Comparison of ENCODE assay signal across 8 cellular contexts in the genomic region with DNA sequence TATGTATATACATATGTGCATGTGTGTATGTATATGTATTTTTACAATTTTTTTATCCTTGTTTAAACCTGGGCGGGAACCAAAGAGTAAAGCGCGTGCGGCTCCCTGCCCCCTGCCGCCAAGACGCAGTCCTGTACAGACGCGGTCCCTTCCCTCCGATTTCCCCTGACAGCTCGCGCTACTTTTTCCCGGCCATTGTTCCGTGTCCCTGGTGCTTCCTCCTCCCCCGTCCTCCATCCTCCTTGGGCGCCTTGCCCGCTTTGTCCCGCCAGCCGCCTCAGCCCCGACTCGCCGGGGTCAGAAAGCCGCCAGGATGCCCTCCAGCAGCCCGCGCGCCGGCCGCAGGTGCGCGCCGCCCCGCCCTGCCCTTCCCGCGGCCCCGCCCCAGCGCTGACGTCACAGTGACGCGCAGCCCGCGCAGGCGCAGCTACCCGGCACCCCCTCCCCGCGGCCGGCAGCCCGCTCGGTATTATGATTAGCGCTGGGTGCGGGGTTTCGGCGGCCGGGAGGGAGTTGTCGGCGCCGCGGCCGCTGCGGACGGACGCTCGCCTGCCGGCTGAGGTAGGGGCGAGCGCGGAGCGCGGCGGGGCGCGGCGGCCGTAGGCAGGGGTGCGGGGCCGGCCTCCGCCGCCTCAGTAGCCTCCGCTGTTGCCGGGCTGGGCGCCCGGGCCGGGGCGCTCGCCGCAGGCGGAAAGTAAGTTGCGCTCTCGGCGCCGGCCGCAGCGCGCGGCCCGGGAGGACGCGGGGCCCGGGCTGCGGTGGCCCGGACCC. TPM values are rescaled to one million over a fixed set of nuclear protein-coding genes. Genes with fewer than 3 reads are reported as not detected.
DNase-seq lines count a peak whose midpoint lies in the region; ATAC-seq and TF ChIP-seq lines count a peak whose summit lies in the region.

A gene with protein sequence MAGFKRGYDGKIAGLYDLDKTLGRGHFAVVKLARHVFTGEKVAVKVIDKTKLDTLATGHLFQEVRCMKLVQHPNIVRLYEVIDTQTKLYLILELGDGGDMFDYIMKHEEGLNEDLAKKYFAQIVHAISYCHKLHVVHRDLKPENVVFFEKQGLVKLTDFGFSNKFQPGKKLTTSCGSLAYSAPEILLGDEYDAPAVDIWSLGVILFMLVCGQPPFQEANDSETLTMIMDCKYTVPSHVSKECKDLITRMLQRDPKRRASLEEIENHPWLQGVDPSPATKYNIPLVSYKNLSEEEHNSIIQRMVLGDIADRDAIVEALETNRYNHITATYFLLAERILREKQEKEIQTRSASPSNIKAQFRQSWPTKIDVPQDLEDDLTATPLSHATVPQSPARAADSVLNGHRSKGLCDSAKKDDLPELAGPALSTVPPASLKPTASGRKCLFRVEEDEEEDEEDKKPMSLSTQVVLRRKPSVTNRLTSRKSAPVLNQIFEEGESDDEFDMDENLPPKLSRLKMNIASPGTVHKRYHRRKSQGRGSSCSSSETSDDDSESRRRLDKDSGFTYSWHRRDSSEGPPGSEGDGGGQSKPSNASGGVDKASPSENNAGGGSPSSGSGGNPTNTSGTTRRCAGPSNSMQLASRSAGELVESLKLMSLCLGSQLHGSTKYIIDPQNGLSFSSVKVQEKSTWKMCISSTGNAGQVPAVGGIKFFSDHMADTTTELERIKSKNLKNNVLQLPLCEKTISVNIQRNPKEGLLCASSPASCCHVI (plus strand): TSS at position 426 of the 771 bp plus-strand sequence. CDS start 16,664 bp downstream, outside the sequence.

- H3K27me3 Mint-ChIP-seq in nephron progenitor cell (ENCODE audit: low read depth, poor library complexity) = peaks cover 50% of the 10 kb centered on the region
- no peaks in the 10 kb centered on the region for H3K27me3 Mint-ChIP-seq in stimulated activated naive CD8-positive, alpha-beta T cell treated with anti-CD3 and anti-CD28 coated beads, Interleukin-15, amount 100 ng/mL, for 72 hours

- DNase-seq in DMS114 treated with DMSO at 0.1 percent for 48 hours (lab: John Stamatoyannopoulos, UW; ENCODE audit: unreplicated experiment) (peak; percentile 53), HUDEP-2 (lab: John Stamatoyannopoulos, UW; ENCODE audit: unreplicated experiment in 76 of 76) (peak in 71 of 76 experiments; percentile 6 to 88 (median 65)), RWPE1 (ENCODE audit: low spot score) (peak; percentile 91), fibroblast of the aortic adventitia (ENCODE audit: low read depth) (peak; percentile 61), nephron progenitor cell (peak; percentile 97)
- peak; percentile 87 for DNase-seq in activated T-helper 9 cell treated with anti-CD3 and anti-CD28 coated beads, Interleukin-2, amount 50 U/mL, for 16 hours (ENCODE audit: low read depth)
- DNase-seq in stimulated activated naive CD8-positive, alpha-beta T cell treated with anti-CD3 and anti-CD28 coated beads, Interleukin-15, amount 100 ng/mL, for 72 hours = peak; percentile 90 to 96

- CTCF ChIA-PET in RWPE1 (lab: Yijun Ruan, JAX) = interaction anchor here (0.5 to 0.6 kb wide), 2 partner anchors 41 to 73 kb away, joined by 3 read pairs; no protein-coding TSS in a partner anchor

- TF ChIP-seq CTCF in RWPE1 (conservative IDR thresholded peaks at IDR 0.05; ENCODE audit: low read depth) = 0 out of 2 replicates have a peak, but pooled peaks have one; percentile 9
- TF ChIP-seq CTCF in fibroblast of the aortic adventitia (IDR thresholded peaks at IDR 0.05; ENCODE audit: insufficient read depth, low read length) = peak; percentile 35
- TF ChIP-seq CTCF in nephron progenitor cell (IDR thresholded peaks at IDR 0.05) = peak; percentile 14

- no peaks in the 10 kb centered on the region for H3K9me3 Mint-ChIP-seq in nephron progenitor cell
- no peaks in the 10 kb centered on the region for H3K9me3 Mint-ChIP-seq in stimulated activated naive CD8-positive, alpha-beta T cell treated with anti-CD3 and anti-CD28 coated beads, Interleukin-15, amount 100 ng/mL, for 72 hours

- H3K4me3 ChIP-seq in fibroblast of the aortic adventitia (ENCODE audit: low read depth, low read length) = peak within 1 kb of the TSS; percentile 86

- peak within 1 kb of the TSS; percentile 70 for H3K27ac Mint-ChIP-seq in nephron progenitor cell
- peak within 1 kb of the TSS; percentile 92 to 95 for H3K27ac Mint-ChIP-seq in stimulated activated naive CD8-positive, alpha-beta T cell treated with anti-CD3 and anti-CD28 coated beads, Interleukin-15, amount 100 ng/mL, for 72 hours

- POLR2A ChIA-PET in RWPE1 (lab: Yijun Ruan, JAX; ENCODE audit: low non-redundant PET) = interaction anchor here (0.6 to 1.0 kb wide), 2 partner anchors 63 to 932 kb away, joined by 3 read pairs; no protein-coding TSS in a partner anchor

- H3K36me3 Mint-ChIP-seq in nephron progenitor cell (ENCODE audit: low read depth) = no peaks in the 10 kb centered on the region

- peak within 1 kb of the TSS; percentile 95 for H3K4me3 Mint-ChIP-seq in nephron progenitor cell
- peak within 1 kb of the TSS; percentile 83 to 93 for H3K4me3 Mint-ChIP-seq in stimulated activated naive CD8-positive, alpha-beta T cell treated with anti-CD3 and anti-CD28 coated beads, Interleukin-15, amount 100 ng/mL, for 72 hours

- H3K4me1 Mint-ChIP-seq in nephron progenitor cell = peaks cover 44% of the 10 kb centered on the region
- peaks cover 42% of the 10 kb centered on the region for H3K4me1 Mint-ChIP-seq in stimulated activated naive CD8-positive, alpha-beta T cell treated with anti-CD3 and anti-CD28 coated beads, Interleukin-15, amount 100 ng/mL, for 72 hours

- H3K27ac ChIP-seq in RWPE1 = peak within 1 kb of the TSS; percentile 84

- peak; percentile 85 for ATAC-seq in GM21360 (IDR thresholded peaks at IDR 0.05; ENCODE audit: unreplicated experiment)
- peak; percentile 90 for ATAC-seq in stimulated activated naive CD8-positive, alpha-beta T cell treated with anti-CD3 and anti-CD28 coated beads, Interleukin-15, amount 100 ng/mL, for 72 hours

RNA-seq across cellular contexts. Expression of the gene that starts here (rescaled TPM):
- 17.3 and 24.9 TPM in 2 replicates for total RNA-seq in fibroblast of the aortic adventitia (ENCODE audit: low replicate concordance)

Comparison
In these comparisons a context has a peak if more than half of its experiments do, and no peak if none do; other contexts are left out.
1. Peak in every context shown above with its lines: DNase-seq, ATAC-seq, H3K4me3 ChIP-seq and H3K27ac ChIP-seq.